In genomic region chr9:133478851-133479711, GRCh38 we compare ENCODE assay signal across 8 cellular contexts. TPM values are rescaled to one million over a fixed set of nuclear protein-coding genes. Genes with fewer than 3 reads are reported as not detected.
A peak's percentile ranks its signal among the peaks of the same experiment; 100 is the strongest.
DNase-seq lines count a peak whose midpoint lies in the region; ATAC-seq, FAIRE-seq and TF ChIP-seq lines count a peak whose summit lies in the region.

Gene SLC2A6, minus strand, starts transcription at chr9:133479099. Its CDS starts 40 bp downstream, at chr9:133479059.

- H3K27me3 Mint-ChIP-seq in astrocyte (ENCODE audit: low read depth, unreplicated experiment), result peaks cover 14% of the 10 kb centered on the region

- peak within 1 kb of the TSS; percentile 100 for H2AFZ ChIP-seq in astrocyte (ENCODE audit: low read depth, low read length)

- H3K4me3 ChIP-seq in astrocyte (ENCODE audit: insufficient read depth, low read depth, low read length) (peak within 1 kb of the TSS; percentile 68), rectal smooth muscle tissue (ENCODE audit: low read length) (peak within 1 kb of the TSS; percentile 65), uterus (peak within 1 kb of the TSS; percentile 33 to 42)

- H3K36me3 ChIP-seq in astrocyte (ENCODE audit: insufficient read depth, low read length), result no peaks in the 10 kb centered on the region
- peaks cover 2% of the 10 kb centered on the region for H3K36me3 ChIP-seq in rectal smooth muscle tissue (ENCODE audit: control insufficient read depth, insufficient read depth, low read length)
- H3K36me3 ChIP-seq in uterus, result no peaks in the 10 kb centered on the region

- FAIRE-seq in astrocyte (lab: Jason Lieb, UNC), result no peak

- peaks cover 3% of the 10 kb centered on the region for H3K4me1 Mint-ChIP-seq in astrocyte (ENCODE audit: low read depth, unreplicated experiment)

- H3K27ac ChIP-seq in astrocyte (ENCODE audit: low read depth, low read length) (peak within 1 kb of the TSS; percentile 25), rectal smooth muscle tissue (ENCODE audit: low read depth, low read length) (no peak within 1 kb of the TSS), uterus (peak within 1 kb of the TSS; percentile 57 to 58)

- ATAC-seq in GM18498 (IDR thresholded peaks at IDR 0.05; ENCODE audit: unreplicated experiment) (peak; percentile 93), HG02798 (IDR thresholded peaks at IDR 0.05; ENCODE audit: poor library complexity, unreplicated experiment) (peak; percentile 93)

- H3K9me3 Mint-ChIP-seq in astrocyte (ENCODE audit: unreplicated experiment), result no peaks in the 10 kb centered on the region

- H3K4me1 ChIP-seq in astrocyte (ENCODE audit: insufficient read depth, low read length) (peaks cover 14% of the 10 kb centered on the region), rectal smooth muscle tissue (ENCODE audit: control insufficient read depth, insufficient read depth, low read length) (peaks cover 4% of the 10 kb centered on the region), uterus (peaks cover 0 to 5% of the 10 kb centered on the region in 2 donors)

- peak within 1 kb of the TSS; percentile 86 for H3K4me3 Mint-ChIP-seq in astrocyte (ENCODE audit: unreplicated experiment)

- no peaks in the 10 kb centered on the region for H3K9me3 ChIP-seq in astrocyte (ENCODE audit: insufficient read depth, low read depth, low read length)
- H3K9me3 ChIP-seq in uterus, result no peaks in the 10 kb centered on the region

- intact Hi-C loops in uterus (cut with DNase I; ENCODE audit: low total_unique reads), result no loop called here

- peak within 1 kb of the TSS; percentile 98 for H3K4me2 ChIP-seq in astrocyte (ENCODE audit: low read length)

- peaks cover 15% of the 10 kb centered on the region for H4K20me1 ChIP-seq in astrocyte (ENCODE audit: insufficient read depth, low read length)

- H3K36me3 Mint-ChIP-seq in astrocyte (ENCODE audit: low read depth, unreplicated experiment), result peaks cover 2% of the 10 kb centered on the region

- H3K9ac ChIP-seq in astrocyte (ENCODE audit: low read length), result peak within 1 kb of the TSS; percentile 86
- H3K9ac ChIP-seq in rectal smooth muscle tissue (ENCODE audit: low read length), result no peak within 1 kb of the TSS

- peak in 1 of 2 donors; percentile 28 for TF ChIP-seq POLR2A in uterus (IDR thresholded peaks at IDR 0.05)

- TF ChIP-seq CTCF in astrocyte (IDR thresholded peaks at IDR 0.05; ENCODE audit: insufficient read depth, low read depth, low read length) (no peak), uterus (IDR thresholded peaks at IDR 0.05) (no peak)

- H3K27me3 ChIP-seq in astrocyte (ENCODE audit: insufficient read depth, low read length) (no peaks in the 10 kb centered on the region), rectal smooth muscle tissue (ENCODE audit: control insufficient read depth, insufficient read depth, low read length) (no peaks in the 10 kb centered on the region), uterus (no peaks in the 10 kb centered on the region)

- peak; percentile 39 for DNase-seq in NCI-H1417 treated with DMSO at 0.1 percent for 48 hours (lab: John Stamatoyannopoulos, UW)
- peak; percentile 74 for DNase-seq in T-helper 9 cell
- peak; percentile 55 for DNase-seq in astrocyte (ENCODE audit: low read depth)
- DNase-seq in hepatic stellate cell (ENCODE audit: low spot score), result peak; percentile 98
- DNase-seq in uterus, result peak; percentile 75 to 84

- H3K79me2 ChIP-seq in astrocyte (ENCODE audit: insufficient read depth, low read length), result peaks cover 11% of the 10 kb centered on the region

- no peak within 1 kb of the TSS for H3K27ac Mint-ChIP-seq in astrocyte (ENCODE audit: unreplicated experiment)

RNA-seq across cellular contexts. Expression of gene SLC2A6, which starts in this region (rescaled TPM):
- total RNA-seq in astrocyte (21.1 and 24.3 TPM in 2 replicates), uterus (10 to 100 TPM in 1 of 4 donors, 1 to 10 TPM in 1, under 1 TPM in 2; 0.26 to 11.5 (median 2.1) TPM)

Comparison
In these comparisons a context has a peak if more than half of its experiments do, and no peak if none do; other contexts are left out.
1. DNase-seq: peak in every context shown above with its lines; median percentile 98 in hepatic stellate cell; 80 in uterus; 74 in T-helper 9 cell; 55 in astrocyte; 39 in NCI-H1417 treated with DMSO at 0.1 percent for 48 hours.